Comparison of ENCODE assay signal across 8 cellular contexts in the genomic region with DNA sequence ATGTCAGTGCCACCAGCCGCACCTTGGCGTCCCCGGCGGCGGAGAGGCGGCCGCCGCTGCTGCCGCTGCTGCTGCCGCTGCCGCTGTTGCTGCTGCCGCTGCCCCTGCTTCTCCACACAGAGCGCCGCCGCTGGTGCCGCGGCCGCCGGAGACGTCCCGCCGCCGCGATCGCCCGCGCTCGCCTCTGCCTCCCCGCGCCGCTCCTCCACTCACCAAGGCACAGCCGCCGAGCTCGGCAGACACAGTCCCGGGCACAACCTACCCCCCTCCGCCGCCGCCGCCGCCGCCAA. TPM values are rescaled to one million over a fixed set of nuclear protein-coding genes. Genes with fewer than 3 reads are reported as not detected.
DNase-seq lines count a peak whose midpoint lies in the region; TF ChIP-seq lines count a peak whose summit lies in the region.

A gene (minus strand): TSS at position 260 of the 290 bp plus-strand sequence.

- H2BK12ac ChIP-seq in H9 (ENCODE audit: insufficient read length, low read depth, low read length), result no peak within 1 kb of the TSS

- DNase-seq in GM12865 (ENCODE audit: low read depth) (no peak), H9 (no peak), SJCRH30 (no peak), fibroblast of mammary gland (ENCODE audit: low read depth) (no peak), osteoblast (ENCODE audit: insufficient read length, low spot score, missing footprints) (no peak), LoVo (ENCODE audit: low spot score) (no peak), RPMI8226 (no peak), SKM-1 treated with dmso at 0.1 percent for 144 hours (lab: John Stamatoyannopoulos, UW; ENCODE audit: unreplicated experiment) (no peak)

- H3K23me2 ChIP-seq in H9 (ENCODE audit: insufficient read length, low read depth, low read length, poor library complexity, severe bottlenecking), result peaks cover 12% of the 10 kb centered on the region

- H4K91ac ChIP-seq in H9 (ENCODE audit: insufficient read length, low read depth, low read length), result no peak within 1 kb of the TSS

- H2BK120ac ChIP-seq in H9 (ENCODE audit: low read depth, low read length, poor library complexity, severe bottlenecking), result no peak within 1 kb of the TSS

- H3T11ph ChIP-seq in H9 (ENCODE audit: low read length), result no peak within 1 kb of the TSS

- H3K27me3 Mint-ChIP-seq in H9 (ENCODE audit: low read depth), result peaks cover 35% of the 10 kb centered on the region

- H4K20me1 ChIP-seq in H9 (ENCODE audit: control insufficient read depth, insufficient read depth, insufficient read length) (no peaks in the 10 kb centered on the region), osteoblast (ENCODE audit: insufficient read depth, low read length) (peaks cover 25% of the 10 kb centered on the region)

- peak within 1 kb of the TSS; percentile 39 to 90 (median 84); a peak in 6 of 7 replicates for H3K27ac Mint-ChIP-seq in H9

- no peak within 1 kb of the TSS for H2BK5ac ChIP-seq in H9 (ENCODE audit: insufficient read length, low read length)

- no peaks in the 10 kb centered on the region; a peak in 1 of 5 replicates for H3K9me3 Mint-ChIP-seq in H9

- peaks cover 0 to 1% (median 0%) of the 10 kb centered on the region in 3 experiments; a peak in 2 of 7 replicates for H3K36me3 Mint-ChIP-seq in H9 (ENCODE audit: insufficient read depth in 1 of 3, low read depth in 3 of 3)

- H3K27ac ChIP-seq in H9 (ENCODE audit: insufficient read length, low read depth, low read length), result no peak within 1 kb of the TSS
- peak within 1 kb of the TSS; percentile 86 for H3K27ac ChIP-seq in SJCRH30
- peak within 1 kb of the TSS; percentile 80 for H3K27ac ChIP-seq in osteoblast (ENCODE audit: low read depth, low read length)

- H3K4me2 ChIP-seq in H9 (ENCODE audit: insufficient read depth, insufficient read length, low read length) (peak within 1 kb of the TSS; percentile 76), osteoblast (ENCODE audit: insufficient read depth, low read length) (peak within 1 kb of the TSS; percentile 89)

- H3K56ac ChIP-seq in H9 (ENCODE audit: insufficient read length, low read depth, low read length), result no peak within 1 kb of the TSS

- no peak within 1 kb of the TSS for H4K5ac ChIP-seq in H9 (ENCODE audit: insufficient read length, low read depth, low read length)

- TF ChIP-seq CTCF in GM12865 (IDR thresholded peaks at IDR 0.05; ENCODE audit: insufficient read depth, low read depth, low read length, missing control alignments) (peak; percentile 2), H9 (conservative IDR thresholded peaks at IDR 0.05) (no peak), fibroblast of mammary gland (conservative IDR thresholded peaks at IDR 0.05; ENCODE audit: control insufficient read depth, insufficient read depth, low read depth, low read length) (no peak), osteoblast (IDR thresholded peaks at IDR 0.05; ENCODE audit: extremely low read depth, low read depth, low read length) (no peak)

- H2AK5ac ChIP-seq in H9 (ENCODE audit: insufficient read length, low read length), result no peak within 1 kb of the TSS

- no peak within 1 kb of the TSS for H2BK15ac ChIP-seq in H9 (ENCODE audit: low read depth, low read length)

- peak within 1 kb of the TSS; percentile 67 for H3K9ac ChIP-seq in H9 (ENCODE audit: extremely low read depth, insufficient read length, low read length)

- no peak within 1 kb of the TSS for H3K18ac ChIP-seq in H9 (ENCODE audit: insufficient read length, low read depth, low read length)

- H3K36me3 ChIP-seq in SJCRH30, result no peaks in the 10 kb centered on the region
- no peaks in the 10 kb centered on the region for H3K36me3 ChIP-seq in osteoblast (ENCODE audit: insufficient read depth, low read length)

- no peak within 1 kb of the TSS for H2BK20ac ChIP-seq in H9 (ENCODE audit: low read depth, low read length, poor library complexity, severe bottlenecking)

- H3K9me3 ChIP-seq in H9 (ENCODE audit: control insufficient read depth, low read depth, low read length) (no peaks in the 10 kb centered on the region), SJCRH30 (replicated peaks) (no peaks in the 10 kb centered on the region), osteoblast (ENCODE audit: low read depth, low read length) (no peaks in the 10 kb centered on the region)

- H3K79me1 ChIP-seq in H9 (ENCODE audit: insufficient read depth, low read depth, low read length, poor library complexity, severe bottlenecking), result no peaks in the 10 kb centered on the region

- H3K4me3 ChIP-seq in GM12865 (ENCODE audit: low read depth, low read length), result peak within 1 kb of the TSS; percentile 93
- H3K4me3 ChIP-seq in SJCRH30, result peak within 1 kb of the TSS; percentile 93
- peak within 1 kb of the TSS; percentile 85 for H3K4me3 ChIP-seq in fibroblast of mammary gland (ENCODE audit: control insufficient read depth, low read depth, low read length)
- peak within 1 kb of the TSS; percentile 94 for H3K4me3 ChIP-seq in osteoblast (ENCODE audit: insufficient read depth, low read length)

- no CpG with 5 or more reads among the region's 41 CpGs for WGBS in H9 (ENCODE audit: extremely low coverage, insufficient read length, low lambda C conversion rate)

- H2AFZ ChIP-seq in H9 (ENCODE audit: low read length) (no peak within 1 kb of the TSS), osteoblast (ENCODE audit: low read length) (peak within 1 kb of the TSS; percentile 96)

- no peak within 1 kb of the TSS for H4K8ac ChIP-seq in H9 (replicated peaks; ENCODE audit: insufficient read length, low read depth, low read length)

- peak within 1 kb of the TSS; percentile 67 for H3K14ac ChIP-seq in H9 (ENCODE audit: insufficient read depth, low read length)

- H3K4me3 Mint-ChIP-seq in H9, result peak within 1 kb of the TSS; percentile 88 to 95

- H3K79me2 ChIP-seq in H9 (ENCODE audit: insufficient read depth, low read length) (peaks cover 6% of the 10 kb centered on the region; the same call in 1 of the 2 replicates), osteoblast (ENCODE audit: insufficient read depth, low read length) (peaks cover 44% of the 10 kb centered on the region)

- peaks cover 11 to 20% of the 10 kb centered on the region in 2 experiments for H3K4me1 Mint-ChIP-seq in H9

- no peak within 1 kb of the TSS for H3K4ac ChIP-seq in H9 (ENCODE audit: low read depth, low read length)

- H3K23ac ChIP-seq in H9 (ENCODE audit: insufficient read length, low read depth, low read length), result no peak within 1 kb of the TSS

- H3K27me3 ChIP-seq in H9 (ENCODE audit: insufficient read depth, low read length) (no peaks in the 10 kb centered on the region), SJCRH30 (no peaks in the 10 kb centered on the region), osteoblast (ENCODE audit: insufficient read depth, low read length) (no peaks in the 10 kb centered on the region)

- peaks cover 3% of the 10 kb centered on the region; the same call in 1 of the 2 replicates for H3K4me1 ChIP-seq in H9 (ENCODE audit: insufficient read depth, low read length)
- H3K4me1 ChIP-seq in SJCRH30, result 0 out of 2 replicates have a peak, but pooled peaks cover 4% of the 10 kb centered on the region
- H3K4me1 ChIP-seq in osteoblast (ENCODE audit: insufficient read depth, low read length), result peaks cover 27% of the 10 kb centered on the region

RNA-seq across cellular contexts. Expression of the gene that starts here (rescaled TPM):
- total RNA-seq in H9 (2021) (15.5 and 16.8 TPM in 2 replicates), osteoblast (80.0 and 93.7 TPM in 2 replicates)
- total RNA-seq in SJCRH30 (2014; rRNA removed; shearing (Covaris generic)), result 36.2 and 38.4 TPM in 2 replicates
